8 cellular contexts compared by ENCODE assay signal in genomic region chr12:98424726-98425401, GRCh38.
DNase-seq lines count a peak whose midpoint lies in the region; ATAC-seq lines count a peak whose summit lies in the region.

No MANE protein-coding gene starts in this region.

- ATAC-seq in GM19025 (IDR thresholded peaks at IDR 0.05; ENCODE audit: low read depth, unreplicated experiment) (peak; percentile 70), HG03196 (IDR thresholded peaks at IDR 0.05; ENCODE audit: unreplicated experiment) (peak; percentile 79)

- DNase-seq in Ammon's horn (ENCODE audit: low spot score) (peak; percentile 63), NCI-H345 treated with DMSO at 0.1 percent for 48 hours (lab: John Stamatoyannopoulos, UW; ENCODE audit: unreplicated experiment) (peak; percentile 42), ecto neural progenitor cell (ENCODE audit: low spot score) (peak; percentile 74), lung microvascular endothelial cell (ENCODE audit: low read depth in 2 of 2) (peak; percentile 68 to 88)
- peak; percentile 29 to 38 for DNase-seq in activated CD4-positive, alpha-beta T cell treated with anti-CD3 and anti-CD28 coated beads for 4 hours
- peak; percentile 74 for DNase-seq in stimulated activated CD8-positive, alpha-beta memory T cell treated with anti-CD3 and anti-CD28 coated beads, Interleukin-4, amount 100 ng/mL, for 48 hours

Comparison
In these comparisons a context has a peak if more than half of its experiments do, and no peak if none do; other contexts are left out.
1. Peak in every context shown above with its lines: DNase-seq and ATAC-seq.